1 cellular context compared by ENCODE assay signal in the genomic region with DNA sequence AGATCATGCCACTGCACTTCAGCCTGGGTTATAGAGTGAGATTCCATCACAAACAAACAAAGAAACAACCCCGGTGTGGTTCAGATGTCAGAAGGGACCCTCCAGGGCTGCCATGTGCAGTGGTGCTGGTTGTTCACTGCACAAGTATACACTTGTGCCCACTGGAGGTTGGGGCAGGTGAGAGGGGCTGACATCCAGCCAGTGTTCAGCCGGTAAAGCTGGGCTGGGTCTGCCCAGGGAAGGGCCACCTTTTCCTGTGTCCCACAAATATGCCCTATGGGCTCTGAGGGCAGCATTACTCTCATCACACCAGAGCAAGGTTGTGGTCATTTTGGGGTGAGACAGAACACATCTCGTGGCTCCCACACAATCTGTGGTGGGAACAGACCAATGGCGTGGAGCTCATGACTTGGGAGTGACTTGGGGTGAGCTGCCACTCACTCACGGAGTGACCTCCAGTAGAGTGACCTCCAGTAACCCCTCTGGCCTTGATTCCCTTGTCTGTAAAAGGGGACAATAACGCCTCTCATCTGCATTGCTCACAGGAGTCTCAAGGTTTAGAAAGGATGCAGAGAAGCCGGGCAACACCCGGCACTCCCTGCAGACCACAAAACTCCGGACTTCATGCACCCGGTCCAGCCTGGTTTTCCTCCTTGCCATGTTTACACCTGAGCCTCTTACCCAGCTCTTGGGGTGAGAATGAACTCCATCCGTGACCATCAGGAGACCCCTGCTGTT.
TF ChIP-seq lines count a peak whose summit lies in the region.

No MANE protein-coding gene starts in this region.

TF ChIP-seq in H1, 55 proteins besides CTCF, POLR2A, EP300 and RAD21:
- TF ChIP-seq, protein P1, sequence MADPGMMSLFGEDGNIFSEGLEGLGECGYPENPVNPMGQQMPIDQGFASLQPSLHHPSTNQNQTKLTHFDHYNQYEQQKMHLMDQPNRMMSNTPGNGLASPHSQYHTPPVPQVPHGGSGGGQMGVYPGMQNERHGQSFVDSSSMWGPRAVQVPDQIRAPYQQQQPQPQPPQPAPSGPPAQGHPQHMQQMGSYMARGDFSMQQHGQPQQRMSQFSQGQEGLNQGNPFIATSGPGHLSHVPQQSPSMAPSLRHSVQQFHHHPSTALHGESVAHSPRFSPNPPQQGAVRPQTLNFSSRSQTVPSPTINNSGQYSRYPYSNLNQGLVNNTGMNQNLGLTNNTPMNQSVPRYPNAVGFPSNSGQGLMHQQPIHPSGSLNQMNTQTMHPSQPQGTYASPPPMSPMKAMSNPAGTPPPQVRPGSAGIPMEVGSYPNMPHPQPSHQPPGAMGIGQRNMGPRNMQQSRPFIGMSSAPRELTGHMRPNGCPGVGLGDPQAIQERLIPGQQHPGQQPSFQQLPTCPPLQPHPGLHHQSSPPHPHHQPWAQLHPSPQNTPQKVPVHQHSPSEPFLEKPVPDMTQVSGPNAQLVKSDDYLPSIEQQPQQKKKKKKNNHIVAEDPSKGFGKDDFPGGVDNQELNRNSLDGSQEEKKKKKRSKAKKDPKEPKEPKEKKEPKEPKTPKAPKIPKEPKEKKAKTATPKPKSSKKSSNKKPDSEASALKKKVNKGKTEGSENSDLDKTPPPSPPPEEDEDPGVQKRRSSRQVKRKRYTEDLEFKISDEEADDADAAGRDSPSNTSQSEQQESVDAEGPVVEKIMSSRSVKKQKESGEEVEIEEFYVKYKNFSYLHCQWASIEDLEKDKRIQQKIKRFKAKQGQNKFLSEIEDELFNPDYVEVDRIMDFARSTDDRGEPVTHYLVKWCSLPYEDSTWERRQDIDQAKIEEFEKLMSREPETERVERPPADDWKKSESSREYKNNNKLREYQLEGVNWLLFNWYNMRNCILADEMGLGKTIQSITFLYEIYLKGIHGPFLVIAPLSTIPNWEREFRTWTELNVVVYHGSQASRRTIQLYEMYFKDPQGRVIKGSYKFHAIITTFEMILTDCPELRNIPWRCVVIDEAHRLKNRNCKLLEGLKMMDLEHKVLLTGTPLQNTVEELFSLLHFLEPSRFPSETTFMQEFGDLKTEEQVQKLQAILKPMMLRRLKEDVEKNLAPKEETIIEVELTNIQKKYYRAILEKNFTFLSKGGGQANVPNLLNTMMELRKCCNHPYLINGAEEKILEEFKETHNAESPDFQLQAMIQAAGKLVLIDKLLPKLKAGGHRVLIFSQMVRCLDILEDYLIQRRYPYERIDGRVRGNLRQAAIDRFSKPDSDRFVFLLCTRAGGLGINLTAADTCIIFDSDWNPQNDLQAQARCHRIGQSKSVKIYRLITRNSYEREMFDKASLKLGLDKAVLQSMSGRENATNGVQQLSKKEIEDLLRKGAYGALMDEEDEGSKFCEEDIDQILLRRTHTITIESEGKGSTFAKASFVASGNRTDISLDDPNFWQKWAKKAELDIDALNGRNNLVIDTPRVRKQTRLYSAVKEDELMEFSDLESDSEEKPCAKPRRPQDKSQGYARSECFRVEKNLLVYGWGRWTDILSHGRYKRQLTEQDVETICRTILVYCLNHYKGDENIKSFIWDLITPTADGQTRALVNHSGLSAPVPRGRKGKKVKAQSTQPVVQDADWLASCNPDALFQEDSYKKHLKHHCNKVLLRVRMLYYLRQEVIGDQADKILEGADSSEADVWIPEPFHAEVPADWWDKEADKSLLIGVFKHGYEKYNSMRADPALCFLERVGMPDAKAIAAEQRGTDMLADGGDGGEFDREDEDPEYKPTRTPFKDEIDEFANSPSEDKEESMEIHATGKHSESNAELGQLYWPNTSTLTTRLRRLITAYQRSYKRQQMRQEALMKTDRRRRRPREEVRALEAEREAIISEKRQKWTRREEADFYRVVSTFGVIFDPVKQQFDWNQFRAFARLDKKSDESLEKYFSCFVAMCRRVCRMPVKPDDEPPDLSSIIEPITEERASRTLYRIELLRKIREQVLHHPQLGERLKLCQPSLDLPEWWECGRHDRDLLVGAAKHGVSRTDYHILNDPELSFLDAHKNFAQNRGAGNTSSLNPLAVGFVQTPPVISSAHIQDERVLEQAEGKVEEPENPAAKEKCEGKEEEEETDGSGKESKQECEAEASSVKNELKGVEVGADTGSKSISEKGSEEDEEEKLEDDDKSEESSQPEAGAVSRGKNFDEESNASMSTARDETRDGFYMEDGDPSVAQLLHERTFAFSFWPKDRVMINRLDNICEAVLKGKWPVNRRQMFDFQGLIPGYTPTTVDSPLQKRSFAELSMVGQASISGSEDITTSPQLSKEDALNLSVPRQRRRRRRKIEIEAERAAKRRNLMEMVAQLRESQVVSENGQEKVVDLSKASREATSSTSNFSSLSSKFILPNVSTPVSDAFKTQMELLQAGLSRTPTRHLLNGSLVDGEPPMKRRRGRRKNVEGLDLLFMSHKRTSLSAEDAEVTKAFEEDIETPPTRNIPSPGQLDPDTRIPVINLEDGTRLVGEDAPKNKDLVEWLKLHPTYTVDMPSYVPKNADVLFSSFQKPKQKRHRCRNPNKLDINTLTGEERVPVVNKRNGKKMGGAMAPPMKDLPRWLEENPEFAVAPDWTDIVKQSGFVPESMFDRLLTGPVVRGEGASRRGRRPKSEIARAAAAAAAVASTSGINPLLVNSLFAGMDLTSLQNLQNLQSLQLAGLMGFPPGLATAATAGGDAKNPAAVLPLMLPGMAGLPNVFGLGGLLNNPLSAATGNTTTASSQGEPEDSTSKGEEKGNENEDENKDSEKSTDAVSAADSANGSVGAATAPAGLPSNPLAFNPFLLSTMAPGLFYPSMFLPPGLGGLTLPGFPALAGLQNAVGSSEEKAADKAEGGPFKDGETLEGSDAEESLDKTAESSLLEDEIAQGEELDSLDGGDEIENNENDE (IDR thresholded peaks at IDR 0.05; ENCODE audit: insufficient replicate concordance, low read length): no peak
- no peak for TF ChIP-seq YY1 (IDR thresholded peaks at IDR 0.05; ENCODE audit: low read depth, low read length)
- TF ChIP-seq RNF2 (IDR thresholded peaks at IDR 0.05; ENCODE audit: borderline replicate concordance, low read depth, low read length, missing control alignments, poor library complexity, severe bottlenecking): no peak
- TF ChIP-seq BRCA1 (IDR thresholded peaks at IDR 0.05; ENCODE audit: low read depth, low read length): no peak
- no peak for TF ChIP-seq GABPA (IDR thresholded peaks at IDR 0.05; ENCODE audit: borderline replicate concordance, insufficient read depth, low read length)
- no peak for TF ChIP-seq TEAD4 (IDR thresholded peaks at IDR 0.05; ENCODE audit: low read depth, low read length)
- TF ChIP-seq TBP (IDR thresholded peaks at IDR 0.05; ENCODE audit: low read depth, low read length): no peak
- no peak for TF ChIP-seq SIN3A (conservative IDR thresholded peaks at IDR 0.05 in 1 of 2, IDR thresholded peaks at IDR 0.05 in 1 of 2; ENCODE audit: low read depth in 1 of 2, low read length in 2 of 2)
- TF ChIP-seq BACH1 (IDR thresholded peaks at IDR 0.05; ENCODE audit: low read length): no peak
- TF ChIP-seq EGR1 (IDR thresholded peaks at IDR 0.05; ENCODE audit: borderline replicate concordance, low read depth, low read length): no peak
- TF ChIP-seq PHF8 (conservative IDR thresholded peaks at IDR 0.05; ENCODE audit: low read depth, low read length): no peak
- no peak for TF ChIP-seq TCF12 (IDR thresholded peaks at IDR 0.05; ENCODE audit: low read depth, low read length)
- no peak for TF ChIP-seq POU5F1 (IDR thresholded peaks at IDR 0.05; ENCODE audit: low read depth, low read length)
- no peak for TF ChIP-seq SIX5 (IDR thresholded peaks at IDR 0.05; ENCODE audit: low read depth, low read length)
- no peak for TF ChIP-seq FOSL1 (IDR thresholded peaks at IDR 0.05; ENCODE audit: insufficient read depth, low read depth, low read length)
- TF ChIP-seq SP4 (IDR thresholded peaks at IDR 0.05; ENCODE audit: low read length): no peak
- no peak for TF ChIP-seq SP2 (IDR thresholded peaks at IDR 0.05; ENCODE audit: low read length)
- TF ChIP-seq KDM5A (IDR thresholded peaks at IDR 0.05; ENCODE audit: low read length): no peak
TF ChIP-seq in H1: peak in this region for 0.
